1 cellular context compared by ENCODE assay signal in genomic region chr6:52995079-52995912, GRCh38.
A peak's percentile ranks its signal among the peaks of the same experiment; 100 is the strongest.
TF ChIP-seq lines count a peak whose summit lies in the region.
"Not testable (repeated sequence)": the region's sequence is repeated elsewhere in the genome, so short reads cannot be mapped to it uniquely, and the experiment has no call there.

A gene with protein sequence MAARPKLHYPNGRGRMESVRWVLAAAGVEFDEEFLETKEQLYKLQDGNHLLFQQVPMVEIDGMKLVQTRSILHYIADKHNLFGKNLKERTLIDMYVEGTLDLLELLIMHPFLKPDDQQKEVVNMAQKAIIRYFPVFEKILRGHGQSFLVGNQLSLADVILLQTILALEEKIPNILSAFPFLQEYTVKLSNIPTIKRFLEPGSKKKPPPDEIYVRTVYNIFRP (minus strand): TSS chr6:52995284. CDS start chr6:52994243, 1,041 bp downstream.

TF ChIP-seq in K562, 482 proteins besides CTCF, POLR2A, EP300 and RAD21 (continued from another document and continues in another):
- TF ChIP-seq, protein P1, sequence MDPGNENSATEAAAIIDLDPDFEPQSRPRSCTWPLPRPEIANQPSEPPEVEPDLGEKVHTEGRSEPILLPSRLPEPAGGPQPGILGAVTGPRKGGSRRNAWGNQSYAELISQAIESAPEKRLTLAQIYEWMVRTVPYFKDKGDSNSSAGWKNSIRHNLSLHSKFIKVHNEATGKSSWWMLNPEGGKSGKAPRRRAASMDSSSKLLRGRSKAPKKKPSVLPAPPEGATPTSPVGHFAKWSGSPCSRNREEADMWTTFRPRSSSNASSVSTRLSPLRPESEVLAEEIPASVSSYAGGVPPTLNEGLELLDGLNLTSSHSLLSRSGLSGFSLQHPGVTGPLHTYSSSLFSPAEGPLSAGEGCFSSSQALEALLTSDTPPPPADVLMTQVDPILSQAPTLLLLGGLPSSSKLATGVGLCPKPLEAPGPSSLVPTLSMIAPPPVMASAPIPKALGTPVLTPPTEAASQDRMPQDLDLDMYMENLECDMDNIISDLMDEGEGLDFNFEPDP (CRISPR knock-in tag; IDR thresholded peaks at IDR 0.05), result 0 out of 2 replicates have a peak, but pooled peaks have one; percentile 32
- 0 out of 2 replicates have a peak, but pooled peaks have one; percentile 48 for TF ChIP-seq BHLHE40 (IDR thresholded peaks at IDR 0.05; ENCODE audit: low read length)
- TF ChIP-seq ATF4 (CRISPR knock-in tag; IDR thresholded peaks at IDR 0.05), result peak; percentile 71
- TF ChIP-seq, protein P2, sequence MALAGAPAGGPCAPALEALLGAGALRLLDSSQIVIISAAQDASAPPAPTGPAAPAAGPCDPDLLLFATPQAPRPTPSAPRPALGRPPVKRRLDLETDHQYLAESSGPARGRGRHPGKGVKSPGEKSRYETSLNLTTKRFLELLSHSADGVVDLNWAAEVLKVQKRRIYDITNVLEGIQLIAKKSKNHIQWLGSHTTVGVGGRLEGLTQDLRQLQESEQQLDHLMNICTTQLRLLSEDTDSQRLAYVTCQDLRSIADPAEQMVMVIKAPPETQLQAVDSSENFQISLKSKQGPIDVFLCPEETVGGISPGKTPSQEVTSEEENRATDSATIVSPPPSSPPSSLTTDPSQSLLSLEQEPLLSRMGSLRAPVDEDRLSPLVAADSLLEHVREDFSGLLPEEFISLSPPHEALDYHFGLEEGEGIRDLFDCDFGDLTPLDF (CRISPR knock-in tag; IDR thresholded peaks at IDR 0.05), result peak; percentile 85
- TF ChIP-seq CHAMP1 (IDR thresholded peaks at IDR 0.05), result peak; percentile 11; the same call in 1 of the 2 replicates
- TF ChIP-seq PHF8 (IDR thresholded peaks at IDR 0.05; ENCODE audit: borderline replicate concordance, low read length), result peak; percentile 52; the same call in 1 of the 2 replicates
- TF ChIP-seq ZNF445 (CRISPR knock-in tag; IDR thresholded peaks at IDR 0.05; ENCODE audit: low read depth), result peak; percentile 85
- peak; percentile 19; the same call in 1 of the 2 replicates for TF ChIP-seq RFX1 (IDR thresholded peaks at IDR 0.05)
- peak; percentile 15 for TF ChIP-seq ZFP36 (IDR thresholded peaks at IDR 0.05; ENCODE audit: low read depth, low read length, partially characterized antibody)
- TF ChIP-seq DMBX1 (CRISPR knock-in tag; IDR thresholded peaks at IDR 0.05; ENCODE audit: borderline replicate concordance), result 0 out of 2 replicates have a peak, but pooled peaks have one; percentile 49
- peak; percentile 77 for TF ChIP-seq MAFG (tag; conservative IDR thresholded peaks at IDR 0.05)
- TF ChIP-seq FOXP1 (CRISPR knock-in tag; IDR thresholded peaks at IDR 0.05), result peak; percentile 42
- TF ChIP-seq, protein P3, sequence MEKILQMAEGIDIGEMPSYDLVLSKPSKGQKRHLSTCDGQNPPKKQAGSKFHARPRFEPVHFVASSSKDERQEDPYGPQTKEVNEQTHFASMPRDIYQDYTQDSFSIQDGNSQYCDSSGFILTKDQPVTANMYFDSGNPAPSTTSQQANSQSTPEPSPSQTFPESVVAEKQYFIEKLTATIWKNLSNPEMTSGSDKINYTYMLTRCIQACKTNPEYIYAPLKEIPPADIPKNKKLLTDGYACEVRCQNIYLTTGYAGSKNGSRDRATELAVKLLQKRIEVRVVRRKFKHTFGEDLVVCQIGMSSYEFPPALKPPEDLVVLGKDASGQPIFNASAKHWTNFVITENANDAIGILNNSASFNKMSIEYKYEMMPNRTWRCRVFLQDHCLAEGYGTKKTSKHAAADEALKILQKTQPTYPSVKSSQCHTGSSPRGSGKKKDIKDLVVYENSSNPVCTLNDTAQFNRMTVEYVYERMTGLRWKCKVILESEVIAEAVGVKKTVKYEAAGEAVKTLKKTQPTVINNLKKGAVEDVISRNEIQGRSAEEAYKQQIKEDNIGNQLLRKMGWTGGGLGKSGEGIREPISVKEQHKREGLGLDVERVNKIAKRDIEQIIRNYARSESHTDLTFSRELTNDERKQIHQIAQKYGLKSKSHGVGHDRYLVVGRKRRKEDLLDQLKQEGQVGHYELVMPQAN (IDR thresholded peaks at IDR 0.05; ENCODE audit: borderline replicate concordance), result 0 out of 2 replicates have a peak, but pooled peaks have one; percentile 52
- TF ChIP-seq TAL1 (IDR thresholded peaks at IDR 0.05), result peak; percentile 52
- TF ChIP-seq MEIS2 (IDR thresholded peaks at IDR 0.05; ENCODE audit: partially characterized antibody), result peak; percentile 88
- TF ChIP-seq HNRNPLL (IDR thresholded peaks at IDR 0.05; ENCODE audit: low read depth, low read length, poor library complexity, severe bottlenecking), result peak; percentile 58
- peak; percentile 30; the same call in 1 of the 2 replicates for TF ChIP-seq NFE2 (IDR thresholded peaks at IDR 0.05; ENCODE audit: low read depth)
- TF ChIP-seq RCOR1 (IDR thresholded peaks at IDR 0.05; ENCODE audit: borderline replicate concordance in 1 of 2, low read depth in 2 of 2, low read length in 2 of 2), result peak in 1 of 2 experiments; percentile 65; a peak in 1 of 4 replicates
- TF ChIP-seq, protein P4, sequence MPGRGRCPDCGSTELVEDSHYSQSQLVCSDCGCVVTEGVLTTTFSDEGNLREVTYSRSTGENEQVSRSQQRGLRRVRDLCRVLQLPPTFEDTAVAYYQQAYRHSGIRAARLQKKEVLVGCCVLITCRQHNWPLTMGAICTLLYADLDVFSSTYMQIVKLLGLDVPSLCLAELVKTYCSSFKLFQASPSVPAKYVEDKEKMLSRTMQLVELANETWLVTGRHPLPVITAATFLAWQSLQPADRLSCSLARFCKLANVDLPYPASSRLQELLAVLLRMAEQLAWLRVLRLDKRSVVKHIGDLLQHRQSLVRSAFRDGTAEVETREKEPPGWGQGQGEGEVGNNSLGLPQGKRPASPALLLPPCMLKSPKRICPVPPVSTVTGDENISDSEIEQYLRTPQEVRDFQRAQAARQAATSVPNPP (IDR thresholded peaks at IDR 0.05; ENCODE audit: borderline replicate concordance, insufficient read depth, insufficient read length), result peak; percentile 91
- 0 out of 2 replicates have a peak, but pooled peaks have one; percentile 8 for TF ChIP-seq ZBTB7A (IDR thresholded peaks at IDR 0.05; ENCODE audit: borderline replicate concordance, control insufficient read depth, low read depth, low read length)
- peak; percentile 98 for TF ChIP-seq THRB (CRISPR knock-in tag; conservative IDR thresholded peaks at IDR 0.05)
- peak; percentile 92 for TF ChIP-seq BRD9 (IDR thresholded peaks at IDR 0.05; ENCODE audit: low read depth, partially characterized antibody)
- peak; percentile 34 for TF ChIP-seq JUND (IDR thresholded peaks at IDR 0.05; ENCODE audit: borderline replicate concordance, low read depth, low read length)
- peak; percentile 38; the same call in 2 of the 3 replicates for TF ChIP-seq JUND (tag; IDR thresholded peaks at IDR 0.05; ENCODE audit: borderline replicate concordance, low read depth, low read length)
- TF ChIP-seq, protein P5, sequence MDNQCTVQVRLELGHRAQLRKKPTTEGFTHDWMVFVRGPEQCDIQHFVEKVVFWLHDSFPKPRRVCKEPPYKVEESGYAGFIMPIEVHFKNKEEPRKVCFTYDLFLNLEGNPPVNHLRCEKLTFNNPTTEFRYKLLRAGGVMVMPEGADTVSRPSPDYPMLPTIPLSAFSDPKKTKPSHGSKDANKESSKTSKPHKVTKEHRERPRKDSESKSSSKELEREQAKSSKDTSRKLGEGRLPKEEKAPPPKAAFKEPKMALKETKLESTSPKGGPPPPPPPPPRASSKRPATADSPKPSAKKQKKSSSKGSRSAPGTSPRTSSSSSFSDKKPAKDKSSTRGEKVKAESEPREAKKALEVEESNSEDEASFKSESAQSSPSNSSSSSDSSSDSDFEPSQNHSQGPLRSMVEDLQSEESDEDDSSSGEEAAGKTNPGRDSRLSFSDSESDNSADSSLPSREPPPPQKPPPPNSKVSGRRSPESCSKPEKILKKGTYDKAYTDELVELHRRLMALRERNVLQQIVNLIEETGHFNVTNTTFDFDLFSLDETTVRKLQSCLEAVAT (IDR thresholded peaks at IDR 0.05), result peak; percentile 64 to 71; a peak in 1 of 4 replicates
- TF ChIP-seq MYC (IDR thresholded peaks at IDR 0.05; ENCODE audit: low read depth, low read length), result peak; percentile 67
- not testable (repeated sequence) for TF ChIP-seq MYC (CRISPR knock-in tag; IDR thresholded peaks at IDR 0.05; ENCODE audit: borderline replicate concordance, low read depth)
- TF ChIP-seq TRIM24 (IDR thresholded peaks at IDR 0.05), result peak in 1 of 2 experiments; percentile 45; a peak in 1 of 4 replicates
- TF ChIP-seq, protein P6, sequence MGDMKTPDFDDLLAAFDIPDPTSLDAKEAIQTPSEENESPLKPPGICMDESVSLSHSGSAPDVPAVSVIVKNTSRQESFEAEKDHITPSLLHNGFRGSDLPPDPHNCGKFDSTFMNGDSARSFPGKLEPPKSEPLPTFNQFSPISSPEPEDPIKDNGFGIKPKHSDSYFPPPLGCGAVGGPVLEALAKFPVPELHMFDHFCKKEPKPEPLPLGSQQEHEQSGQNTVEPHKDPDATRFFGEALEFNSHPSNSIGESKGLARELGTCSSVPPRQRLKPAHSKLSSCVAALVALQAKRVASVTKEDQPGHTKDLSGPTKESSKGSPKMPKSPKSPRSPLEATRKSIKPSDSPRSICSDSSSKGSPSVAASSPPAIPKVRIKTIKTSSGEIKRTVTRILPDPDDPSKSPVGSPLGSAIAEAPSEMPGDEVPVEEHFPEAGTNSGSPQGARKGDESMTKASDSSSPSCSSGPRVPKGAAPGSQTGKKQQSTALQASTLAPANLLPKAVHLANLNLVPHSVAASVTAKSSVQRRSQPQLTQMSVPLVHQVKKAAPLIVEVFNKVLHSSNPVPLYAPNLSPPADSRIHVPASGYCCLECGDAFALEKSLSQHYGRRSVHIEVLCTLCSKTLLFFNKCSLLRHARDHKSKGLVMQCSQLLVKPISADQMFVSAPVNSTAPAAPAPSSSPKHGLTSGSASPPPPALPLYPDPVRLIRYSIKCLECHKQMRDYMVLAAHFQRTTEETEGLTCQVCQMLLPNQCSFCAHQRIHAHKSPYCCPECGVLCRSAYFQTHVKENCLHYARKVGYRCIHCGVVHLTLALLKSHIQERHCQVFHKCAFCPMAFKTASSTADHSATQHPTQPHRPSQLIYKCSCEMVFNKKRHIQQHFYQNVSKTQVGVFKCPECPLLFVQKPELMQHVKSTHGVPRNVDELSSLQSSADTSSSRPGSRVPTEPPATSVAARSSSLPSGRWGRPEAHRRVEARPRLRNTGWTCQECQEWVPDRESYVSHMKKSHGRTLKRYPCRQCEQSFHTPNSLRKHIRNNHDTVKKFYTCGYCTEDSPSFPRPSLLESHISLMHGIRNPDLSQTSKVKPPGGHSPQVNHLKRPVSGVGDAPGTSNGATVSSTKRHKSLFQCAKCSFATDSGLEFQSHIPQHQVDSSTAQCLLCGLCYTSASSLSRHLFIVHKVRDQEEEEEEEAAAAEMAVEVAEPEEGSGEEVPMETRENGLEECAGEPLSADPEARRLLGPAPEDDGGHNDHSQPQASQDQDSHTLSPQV (IDR thresholded peaks at IDR 0.05), result peak; percentile 93
- TF ChIP-seq, protein P7, sequence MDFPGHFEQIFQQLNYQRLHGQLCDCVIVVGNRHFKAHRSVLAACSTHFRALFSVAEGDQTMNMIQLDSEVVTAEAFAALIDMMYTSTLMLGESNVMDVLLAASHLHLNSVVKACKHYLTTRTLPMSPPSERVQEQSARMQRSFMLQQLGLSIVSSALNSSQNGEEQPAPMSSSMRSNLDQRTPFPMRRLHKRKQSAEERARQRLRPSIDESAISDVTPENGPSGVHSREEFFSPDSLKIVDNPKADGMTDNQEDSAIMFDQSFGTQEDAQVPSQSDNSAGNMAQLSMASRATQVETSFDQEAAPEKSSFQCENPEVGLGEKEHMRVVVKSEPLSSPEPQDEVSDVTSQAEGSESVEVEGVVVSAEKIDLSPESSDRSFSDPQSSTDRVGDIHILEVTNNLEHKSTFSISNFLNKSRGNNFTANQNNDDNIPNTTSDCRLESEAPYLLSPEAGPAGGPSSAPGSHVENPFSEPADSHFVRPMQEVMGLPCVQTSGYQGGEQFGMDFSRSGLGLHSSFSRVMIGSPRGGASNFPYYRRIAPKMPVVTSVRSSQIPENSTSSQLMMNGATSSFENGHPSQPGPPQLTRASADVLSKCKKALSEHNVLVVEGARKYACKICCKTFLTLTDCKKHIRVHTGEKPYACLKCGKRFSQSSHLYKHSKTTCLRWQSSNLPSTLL (IDR thresholded peaks at IDR 0.05), result peak; percentile 47; the same call in 1 of the 2 replicates
